Comparison of ENCODE assay signal across 1 cellular context in genomic region chr9:131992906-131993657, GRCh38.
TF ChIP-seq lines count a peak whose summit lies in the region.

No MANE protein-coding gene starts in this region.

TF ChIP-seq in GM23338, 12 proteins besides CTCF, POLR2A, EP300 and RAD21 (continued from another document):
- TF ChIP-seq ZNF462 (CRISPR knock-in tag; IDR thresholded peaks at IDR 0.05) = no peak
- no peak for TF ChIP-seq POLR2AphosphoS5 (IDR thresholded peaks at IDR 0.05; ENCODE audit: low read depth)
- no peak for TF ChIP-seq ZNF114 (CRISPR knock-in tag; IDR thresholded peaks at IDR 0.05)
- no peak for TF ChIP-seq CREB1 (CRISPR knock-in tag; IDR thresholded peaks at IDR 0.05; ENCODE audit: low read depth)
- no peak for TF ChIP-seq STAT1 (IDR thresholded peaks at IDR 0.05; ENCODE audit: unreplicated experiment)
- TF ChIP-seq JUNB (IDR thresholded peaks at IDR 0.05; ENCODE audit: unreplicated experiment) = no peak
